25 cellular contexts compared by ENCODE assay signal in the genomic region with DNA sequence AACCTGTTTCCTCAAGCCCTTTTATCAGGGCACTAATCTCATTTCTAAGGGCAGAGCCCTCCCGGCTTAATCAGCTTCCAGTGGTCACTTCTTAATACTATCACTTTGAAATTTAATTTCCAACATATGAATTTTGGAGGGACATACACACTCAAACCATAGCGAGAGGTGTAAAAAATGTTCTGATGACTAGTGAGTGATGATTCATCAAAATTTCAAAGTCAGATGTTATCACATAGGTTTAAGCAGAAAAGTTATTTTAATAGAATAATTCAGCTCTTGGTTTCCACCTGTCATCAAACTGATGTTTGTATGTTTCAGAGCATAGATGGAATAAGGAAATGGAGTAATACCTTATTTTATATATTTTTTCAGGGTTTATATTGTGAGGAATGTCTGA.
"Had no signal": no experiment of that assay in that cellular context is flagged by ENCODE, and none has a peak within 500 bp of the region (broad histone marks: within the 10 kb centered on the region; RNA-seq: fewer than 3 reads in every experiment).

No MANE protein-coding gene starts in this region.

- DNase-seq: islet precursor cell; left ventricle myocardium inferior; mesendoderm; midbrain; mucosa of descending colon; naive thymus-derived CD4-positive, alpha-beta T cell; ovary; stimulated activated CD4-positive, alpha-beta T cell treated with anti-CD3 and anti-CD28 coated beads, Interleukin-12 subunit alpha, Interleukin-12 subunit beta, amount 100 ng/mL, for 4 hours; stimulated activated CD4-positive, alpha-beta T cell treated with anti-CD3 and anti-CD28 coated beads, Interleukin-15, amount 100 ng/mL, for 24 hours; stimulated activated CD4-positive, alpha-beta T cell treated with anti-CD3 and anti-CD28 coated beads, Interleukin-2, amount 100 ng/mL, for 24 hours; stimulated activated CD4-positive, alpha-beta T cell treated with anti-CD3 and anti-CD28 coated beads, Interleukin-4, amount 100 ng/mL, for 1 hour; stimulated activated naive B cell treated with anti-CD40 and anti-IgM and Interleukin-4, amounts not matched to agents 10 μg/mL and 1 μg/mL and 100 μg/mL, for 72 hours; tibial artery; upper lobe of right lung had no signal

- H3K4me1 ChIP-seq: left ventricle myocardium inferior, right atrium auricular region, suprapubic skin, tibial artery, upper lobe of right lung had no signal

- H3K36me3 ChIP-seq: left ventricle myocardium inferior, ovary, right atrium auricular region, suprapubic skin, thoracic aorta, tibial artery, upper lobe of right lung had no signal

- H3K4me2 ChIP-seq: hepatocyte had no signal

- H3K27ac Mint-ChIP-seq: naive thymus-derived CD4-positive, alpha-beta T cell; natural killer cell treated with Interleukin-12 subunit alpha and Interleukin-12 subunit beta and Interleukin-15 and Interleukin-18, amount 100 ng/mL, for 72 hours; progenitor cell of endocrine pancreas; stimulated activated naive B cell treated with anti-CD40 and anti-IgM and Interleukin-4, amounts not matched to agents 10 μg/mL and 1 μg/mL and 100 μg/mL, for 72 hours; stimulated activated naive CD8-positive, alpha-beta T cell treated with anti-CD3 and anti-CD28 coated beads, Interleukin-15, Interleukin-2, amounts not matched to agents 100 ng/mL and 50 ng/mL, for 24 hours had no signal

- ATAC-seq: mucosa of descending colon; naive thymus-derived CD4-positive, alpha-beta T cell; natural killer cell treated with Interleukin-12 subunit alpha and Interleukin-12 subunit beta and Interleukin-15 and Interleukin-18, amount 100 ng/mL, for 72 hours; sciatic nerve; stimulated activated naive B cell treated with anti-CD40 and anti-IgM and Interleukin-4, amounts not matched to agents 10 μg/mL and 1 μg/mL and 100 μg/mL, for 72 hours; upper lobe of right lung had no signal

- H3K27me3 ChIP-seq: hepatocyte, ovary, right atrium auricular region, suprapubic skin, tibial artery, upper lobe of right lung had no signal

- H3K4me3 Mint-ChIP-seq: naive thymus-derived CD4-positive, alpha-beta T cell; natural killer cell treated with Interleukin-12 subunit alpha and Interleukin-12 subunit beta and Interleukin-15 and Interleukin-18, amount 100 ng/mL, for 72 hours; stimulated activated naive B cell treated with anti-CD40 and anti-IgM and Interleukin-4, amounts not matched to agents 10 μg/mL and 1 μg/mL and 100 μg/mL, for 72 hours; stimulated activated naive CD8-positive, alpha-beta T cell treated with anti-CD3 and anti-CD28 coated beads, Interleukin-15, Interleukin-2, amounts not matched to agents 100 ng/mL and 50 ng/mL, for 24 hours had no signal

- H3K27ac ChIP-seq: hepatocyte, left ventricle myocardium inferior, ovary, right atrium auricular region, skin epidermis, suprapubic skin, thoracic aorta, tibial artery, upper lobe of right lung had no signal

- FAIRE-seq: urothelium cell line had no signal

- H2AFZ ChIP-seq: hepatocyte had no signal

- H3K4me3 ChIP-seq: hepatocyte, left ventricle myocardium inferior, lung, mucosa of descending colon, ovary, right atrium auricular region, skin epidermis, suprapubic skin, thoracic aorta, tibial artery, upper lobe of right lung had no signal

- H3K36me3 Mint-ChIP-seq: naive thymus-derived CD4-positive, alpha-beta T cell; natural killer cell treated with Interleukin-12 subunit alpha and Interleukin-12 subunit beta and Interleukin-15 and Interleukin-18, amount 100 ng/mL, for 72 hours; stimulated activated naive B cell treated with anti-CD40 and anti-IgM and Interleukin-4, amounts not matched to agents 10 μg/mL and 1 μg/mL and 100 μg/mL, for 72 hours had no signal

- H3K79me2 ChIP-seq: hepatocyte had no signal

- H3K4me1 Mint-ChIP-seq: naive thymus-derived CD4-positive, alpha-beta T cell; stimulated activated naive B cell treated with anti-CD40 and anti-IgM and Interleukin-4, amounts not matched to agents 10 μg/mL and 1 μg/mL and 100 μg/mL, for 72 hours had no signal

- H3K9me3 Mint-ChIP-seq: stimulated activated naive B cell treated with anti-CD40 and anti-IgM and Interleukin-4, amounts not matched to agents 10 μg/mL and 1 μg/mL and 100 μg/mL, for 72 hours; stimulated activated naive CD8-positive, alpha-beta T cell treated with anti-CD3 and anti-CD28 coated beads, Interleukin-15, Interleukin-2, amounts not matched to agents 100 ng/mL and 50 ng/mL, for 24 hours had no signal

- H3K9me3 ChIP-seq: left ventricle myocardium inferior, mucosa of descending colon, ovary, right atrium auricular region, suprapubic skin, thoracic aorta, tibial artery, upper lobe of right lung had no signal

- H3K27me3 Mint-ChIP-seq: naive thymus-derived CD4-positive, alpha-beta T cell; natural killer cell treated with Interleukin-12 subunit alpha and Interleukin-12 subunit beta and Interleukin-15 and Interleukin-18, amount 100 ng/mL, for 72 hours; progenitor cell of endocrine pancreas; stimulated activated naive B cell treated with anti-CD40 and anti-IgM and Interleukin-4, amounts not matched to agents 10 μg/mL and 1 μg/mL and 100 μg/mL, for 72 hours; stimulated activated naive CD8-positive, alpha-beta T cell treated with anti-CD3 and anti-CD28 coated beads, Interleukin-15, Interleukin-2, amounts not matched to agents 100 ng/mL and 50 ng/mL, for 24 hours had no signal
